Comparison of ENCODE assay signal across 8 cellular contexts in genomic region chr1:145885738-145886287, GRCh38. TPM values are rescaled to one million over a fixed set of nuclear protein-coding genes. Genes with fewer than 3 reads are reported as not detected.
DNase-seq lines count a peak whose midpoint lies in the region; ATAC-seq, FAIRE-seq and TF ChIP-seq lines count a peak whose summit lies in the region.

A gene with protein sequence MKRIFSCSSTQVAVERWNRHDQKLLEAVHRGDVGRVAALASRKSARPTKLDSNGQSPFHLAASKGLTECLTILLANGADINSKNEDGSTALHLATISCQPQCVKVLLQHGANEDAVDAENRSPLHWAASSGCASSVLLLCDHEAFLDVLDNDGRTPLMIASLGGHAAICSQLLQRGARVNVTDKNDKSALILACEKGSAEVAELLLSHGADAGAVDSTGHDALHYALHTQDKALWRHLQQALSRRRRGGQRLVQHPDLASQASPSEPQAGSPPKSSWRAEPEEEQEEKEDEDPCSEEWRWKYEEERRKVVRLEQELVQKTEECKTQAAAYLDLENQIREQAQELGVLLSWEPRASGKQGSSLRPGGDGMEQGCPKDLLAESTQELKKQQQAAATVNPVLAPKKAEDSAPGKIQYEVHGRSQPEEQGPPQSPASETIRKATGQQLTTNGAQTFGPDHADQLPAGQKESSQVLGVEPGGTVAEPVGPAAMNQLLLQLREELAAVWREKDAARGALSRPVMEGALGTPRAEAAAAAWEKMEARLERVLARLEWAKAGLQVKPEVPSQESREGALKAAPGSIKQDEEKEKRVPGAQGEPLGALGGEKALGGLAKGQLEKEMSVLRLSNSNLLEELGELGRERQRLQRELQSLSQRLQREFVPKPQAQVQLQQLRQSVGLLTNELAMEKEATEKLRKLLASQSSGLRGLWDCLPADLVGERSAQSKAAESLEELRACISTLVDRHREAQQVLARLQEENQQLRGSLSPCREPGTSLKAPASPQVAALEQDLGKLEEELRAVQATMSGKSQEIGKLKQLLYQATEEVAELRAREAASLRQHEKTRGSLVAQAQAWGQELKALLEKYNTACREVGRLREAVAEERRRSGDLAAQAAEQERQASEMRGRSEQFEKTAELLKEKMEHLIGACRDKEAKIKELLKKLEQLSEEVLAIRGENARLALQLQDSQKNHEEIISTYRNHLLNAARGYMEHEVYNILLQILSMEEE (minus strand): TSS chr1:145885866. CDS start chr1:145885758, 108 bp downstream.

- ATAC-seq in HG02759 (IDR thresholded peaks at IDR 0.05; ENCODE audit: unreplicated experiment) (peak; percentile 99), T-cell (replicated peaks in 1 of 4) (peak; percentile 98 to 100 (median 99))

- peak; percentile 53 for FAIRE-seq in GM12892 (lab: Jason Lieb, UNC)

- TF ChIP-seq CTCF in left ventricle myocardium inferior (IDR thresholded peaks at IDR 0.05; ENCODE audit: borderline replicate concordance), result no peak
- TF ChIP-seq CTCF in transverse colon (IDR thresholded peaks at IDR 0.05), result no peak

- peaks cover 19 to 22% of the 10 kb centered on the region in 2 donors for H3K27me3 Mint-ChIP-seq in T-cell

- no peaks in the 10 kb centered on the region for H3K36me3 Mint-ChIP-seq in T-cell

- H3K27me3 ChIP-seq in adipocyte (replicated peaks; ENCODE audit: control insufficient read depth, insufficient read depth, low read length), result no peaks in the 10 kb centered on the region
- H3K27me3 ChIP-seq in left ventricle myocardium inferior (ENCODE audit: low read depth), result no peaks in the 10 kb centered on the region
- H3K27me3 ChIP-seq in transverse colon, result peaks cover 25% of the 10 kb centered on the region

- H3K9me3 Mint-ChIP-seq in T-cell, result no peaks in the 10 kb centered on the region

- DNase-seq in GM12892 (ENCODE audit: insufficient read length) (peak; percentile 97), NCI-H1105 (lab: John Stamatoyannopoulos, UW) (peak; percentile 54), T-cell (peak; percentile 75 to 94 (median 88)), adipocyte (ENCODE audit: low read depth) (peak; percentile 88), left ventricle myocardium inferior (peak; percentile 89), posterior vena cava (ENCODE audit: low spot score) (peak; percentile 95), transverse colon (peak; percentile 87)

- H3K4me1 ChIP-seq in adipocyte (ENCODE audit: control insufficient read depth, insufficient read depth, low read length) (peaks cover 34% of the 10 kb centered on the region), left ventricle myocardium inferior (peaks cover 39% of the 10 kb centered on the region), transverse colon (peaks cover 0 to 14% (median 8%) of the 10 kb centered on the region in 4 donors)

- TF ChIP-seq POLR2A in GM12892 (IDR thresholded peaks at IDR 0.05; ENCODE audit: low read depth, low read length) (no peak), transverse colon (IDR thresholded peaks at IDR 0.05) (no peak)

- intact Hi-C loops in left ventricle myocardium inferior (cut with micrococcal nuclease) (no loop called here), posterior vena cava (cut with DNase I) (loop anchor here in 1 of 2 donors (10.0 kb wide), 1 partner anchor 129 kb away; no protein-coding TSS in a partner anchor), transverse colon (cut with DNase I; ENCODE audit: low total_unique reads) (loop anchor here (5.0 kb wide), 1 partner anchor 126 kb away; no protein-coding TSS in a partner anchor)

- H3K9ac ChIP-seq in adipocyte (ENCODE audit: low read length), result peak within 1 kb of the TSS; percentile 51

- H3K4me1 Mint-ChIP-seq in T-cell, result peaks cover 12 to 20% (median 16%) of the 10 kb centered on the region in 3 donors

- H3K27ac ChIP-seq in left ventricle myocardium inferior (replicated peaks), result peak within 1 kb of the TSS; percentile 68
- H3K27ac ChIP-seq in transverse colon, result peak within 1 kb of the TSS in 1 of 4 donors; percentile 35

- POLR2A ChIA-PET in T-cell (lab: Charles Lee), result interaction anchor here (0.6 to 1.0 kb wide), 4 partner anchors 28 to 121 kb away, joined by 3 to 6 read pairs (median 3); partner anchors contain the start of gene POLR3C (in 1 of the 2)

- H3K4me3 ChIP-seq in adipocyte (ENCODE audit: low read length) (peak within 1 kb of the TSS; percentile 85), left ventricle myocardium inferior (peak within 1 kb of the TSS; percentile 85), transverse colon (peak within 1 kb of the TSS; percentile 27 to 82 (median 50))

- in situ Hi-C loops in transverse colon (cut with MboI; ENCODE audit: low pct_ligation_motif_present in 1 of 4, low pct_unique_long_range_greater_than_20kb in 1 of 4, low sequenced_read_pairs in 3 of 4), result loop anchor here in 1 of 4 donors (25.0 kb wide), 1 partner anchor 126 kb away; the partner anchor contains the start of gene HJV

- WGBS in transverse colon (ENCODE audit: low coverage in 1 of 2), 2 donors, result 1% methylated on average over 23 of the region's 36 CpGs; no CpG with 5 or more reads in 1 of the 2 donors

- H3K36me3 ChIP-seq in adipocyte (ENCODE audit: control insufficient read depth, insufficient read depth, low read length, severe bottlenecking), result no peaks in the 10 kb centered on the region
- no peaks in the 10 kb centered on the region for H3K36me3 ChIP-seq in left ventricle myocardium inferior
- H3K36me3 ChIP-seq in transverse colon, result no peaks in the 10 kb centered on the region

- peak within 1 kb of the TSS; percentile 22 to 48 for H3K27ac Mint-ChIP-seq in T-cell

- no peaks in the 10 kb centered on the region for H3K9me3 ChIP-seq in adipocyte (ENCODE audit: control insufficient read depth, low read length)
- H3K9me3 ChIP-seq in left ventricle myocardium inferior (replicated peaks), result no peaks in the 10 kb centered on the region
- H3K9me3 ChIP-seq in transverse colon, result no peaks in the 10 kb centered on the region

- no peak for TF ChIP-seq EP300 in transverse colon (IDR thresholded peaks at IDR 0.05; ENCODE audit: low read depth)

- CTCF ChIA-PET in T-cell (lab: Charles Lee), result interaction anchor here in 1 of 2 donors (0.7 to 1.6 kb wide), 6 partner anchors 14 to 72 kb away, joined by 3 to 5 read pairs (median 3); partner anchors contain the start of genes LIX1L, NUDT17, PIAS3 and RBM8A

- H3K4me3 Mint-ChIP-seq in T-cell, result peak within 1 kb of the TSS; percentile 73 to 82 (median 80)

RNA-seq across cellular contexts. Expression of the gene that starts here (rescaled TPM):
- polyA plus RNA-seq in GM12892 (2012; ENCODE audit: missing spikeins), result not detected
- under 1 TPM in 1 of 5 donors, not detected in 4; 0.09 TPM for total RNA-seq in T-cell
- 0.77 TPM for total RNA-seq in left ventricle myocardium inferior
- total RNA-seq in posterior vena cava, result 1 to 10 TPM; 5.0 to 7.0 TPM
- total RNA-seq in transverse colon, result 1 to 10 TPM in 3 of 4 donors, not detected in 1; 1.1 to 1.8 (median 1.4) TPM

Comparison
In these comparisons a context has a peak if more than half of its experiments do, and no peak if none do; other contexts are left out.
1. Peak in DNase-seq and ATAC-seq in T-cell; RNA of the gene not detected or under 1 TPM.
2. Peak in DNase-seq, H3K4me3 ChIP-seq and H3K27ac ChIP-seq in left ventricle myocardium inferior; RNA of the gene not detected or under 1 TPM.